In the genomic region with DNA sequence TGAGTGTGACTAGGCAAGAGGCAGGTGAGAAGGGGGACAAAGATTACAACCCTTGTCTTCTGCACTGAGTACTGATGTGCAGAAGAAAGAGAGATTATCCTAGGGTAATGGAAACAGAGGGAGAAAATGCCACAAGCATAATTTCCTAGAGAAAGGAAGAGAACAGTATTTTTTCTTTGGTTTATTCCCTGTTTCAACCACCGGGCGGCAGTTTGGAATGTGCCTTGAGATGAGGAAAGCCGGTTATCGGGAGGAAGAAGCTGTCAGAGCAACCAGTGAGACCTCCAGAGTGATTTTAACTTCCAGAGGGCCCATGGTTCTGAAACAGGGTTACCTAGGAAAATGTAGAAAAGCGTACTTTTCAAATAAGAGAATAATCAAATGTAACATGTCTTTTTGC, we compare ENCODE assay signal across 8 cellular contexts.
DNase-seq lines count a peak whose midpoint lies in the region; ATAC-seq and TF ChIP-seq lines count a peak whose summit lies in the region.

No MANE protein-coding gene starts in this region.

- peak; percentile 54 for TF ChIP-seq CTCF in fibroblast of villous mesenchyme (IDR thresholded peaks at IDR 0.05; ENCODE audit: insufficient read depth, low read depth, low read length)

- ATAC-seq in HG03521 (IDR thresholded peaks at IDR 0.05; ENCODE audit: unreplicated experiment), result no peak
- ATAC-seq in HG03439 (IDR thresholded peaks at IDR 0.05; ENCODE audit: unreplicated experiment), result no peak

- H3K4me3 ChIP-seq in fibroblast of villous mesenchyme (ENCODE audit: low read depth, low read length), result no peak overlapping the region

- in situ Hi-C loops in SK-MEL-5 (cut with HindIII; ENCODE audit: low pct_unique_long_range_greater_than_20kb, low sequenced_read_pairs), result no loop called here

- peak; percentile 44 for DNase-seq in AG08396 (ENCODE audit: low spot score)
- peak; percentile 4 for DNase-seq in H4 (ENCODE audit: low spot score)
- peak; percentile 64 for DNase-seq in SK-MEL-5 (ENCODE audit: low read depth, low spot score)
- DNase-seq in fibroblast of villous mesenchyme (ENCODE audit: low read depth), result peak; percentile 46
- DNase-seq in pons (ENCODE audit: low spot score), result peak; percentile 70
- no peak for DNase-seq in NCI-H510A treated with DMSO at 0.1 percent for 48 hours (lab: John Stamatoyannopoulos, UW)
